In the genomic region with DNA sequence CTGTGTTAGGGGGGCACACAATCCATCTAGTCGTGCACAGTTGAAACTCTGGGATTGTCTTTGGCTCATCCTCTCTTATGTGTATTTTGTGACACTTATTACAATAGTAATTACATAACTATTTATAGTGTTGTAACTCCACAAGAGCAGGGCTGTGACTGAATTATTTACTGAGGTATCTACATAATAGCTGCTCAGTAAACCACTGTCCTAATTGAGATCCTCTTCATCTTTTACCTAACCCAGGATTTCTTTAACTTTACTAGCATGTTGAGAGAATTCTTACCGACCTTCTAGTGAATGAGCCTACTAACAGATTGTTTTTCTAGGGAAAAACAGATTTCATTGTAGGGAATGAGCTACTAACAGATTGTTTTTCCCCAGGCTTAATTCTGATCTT, we compare ENCODE assay signal across 22 cellular contexts.
"Had no signal": no experiment of that assay in that cellular context is flagged by ENCODE, and none has a peak within 500 bp of the region (broad histone marks: within the 10 kb centered on the region; RNA-seq: fewer than 3 reads in every experiment).

No MANE protein-coding gene starts in this region.

- H3K27me3 Mint-ChIP-seq: activated CD4-positive, alpha-beta T cell treated with anti-CD3 and anti-CD28 coated beads for 36 hours; activated CD8-positive, alpha-beta T cell treated with anti-CD3 and anti-CD28 coated beads for 36 hours; activated naive CD4-positive, alpha-beta T cell treated with anti-CD3 and anti-CD28 coated beads, Interleukin-2, amount 50 U/mL, for 24 hours had no signal

- H3K9me3 Mint-ChIP-seq: activated CD8-positive, alpha-beta T cell treated with anti-CD3 and anti-CD28 coated beads for 36 hours; activated naive CD4-positive, alpha-beta T cell treated with anti-CD3 and anti-CD28 coated beads, Interleukin-2, amount 50 U/mL, for 24 hours; activated T-cell treated with anti-CD3 and anti-CD28 coated beads, Interleukin-2, amount 50 U/mL, for 72 hours; activated T-helper 2 cell treated with anti-CD3 and anti-CD28 coated beads, Interferon-gamma antibody, Interleukin-2, Interleukin-4, amounts not matched to agents 10 μg/mL and 5 μg/mL and 100 μg/mL, durations not matched to agents 14 hours and 24 hours and 36 hours; T-helper 1 cell treated with Interleukin-12 subunit alpha and Interleukin-12 subunit beta and Interleukin-4 antibody, amounts not matched to agents 30 μg/mL and 1 μg/mL, for 36 hours had no signal

- H3K4me3 Mint-ChIP-seq: activated CD4-positive, alpha-beta T cell treated with anti-CD3 and anti-CD28 coated beads for 36 hours; activated CD8-positive, alpha-beta T cell treated with anti-CD3 and anti-CD28 coated beads for 36 hours; activated naive CD4-positive, alpha-beta T cell treated with anti-CD3 and anti-CD28 coated beads, Interleukin-2, amount 50 U/mL, for 24 hours; activated T-cell treated with anti-CD3 and anti-CD28 coated beads, Interleukin-2, amount 50 U/mL, for 72 hours; T-helper 1 cell treated with Interleukin-12 subunit alpha and Interleukin-12 subunit beta and Interleukin-4 antibody, amounts not matched to agents 30 μg/mL and 1 μg/mL, for 36 hours had no signal

- H3K27ac Mint-ChIP-seq: activated CD4-positive, alpha-beta T cell treated with anti-CD3 and anti-CD28 coated beads for 36 hours; activated CD8-positive, alpha-beta T cell treated with anti-CD3 and anti-CD28 coated beads for 36 hours; activated naive CD4-positive, alpha-beta T cell treated with anti-CD3 and anti-CD28 coated beads, Interleukin-2, amount 50 U/mL, for 24 hours; activated T-cell treated with anti-CD3 and anti-CD28 coated beads, Interleukin-2, amount 50 U/mL, for 72 hours; activated T-helper 2 cell treated with anti-CD3 and anti-CD28 coated beads, Interferon-gamma antibody, Interleukin-2, Interleukin-4, amounts not matched to agents 10 μg/mL and 5 μg/mL and 100 μg/mL, durations not matched to agents 14 hours and 24 hours and 36 hours; T-helper 1 cell treated with Interleukin-12 subunit alpha and Interleukin-12 subunit beta and Interleukin-4 antibody, amounts not matched to agents 30 μg/mL and 1 μg/mL, for 36 hours had no signal

- ATAC-seq: activated CD4-positive, alpha-beta T cell treated with anti-CD3 and anti-CD28 coated beads for 36 hours; activated CD8-positive, alpha-beta T cell treated with anti-CD3 and anti-CD28 coated beads for 36 hours; activated T-cell treated with anti-CD3 and anti-CD28 coated beads, Interleukin-2, amount 50 U/mL, for 72 hours; PC-3 had no signal

- DNase-seq: activated CD4-positive, alpha-beta T cell treated with anti-CD3 and anti-CD28 coated beads for 36 hours; activated CD8-positive, alpha-beta memory T cell treated with anti-CD3 and anti-CD28 coated beads, Interleukin-2, amount 50 U/mL, for 4 hours; activated CD8-positive, alpha-beta T cell treated with anti-CD3 and anti-CD28 coated beads for 36 hours; activated T-cell treated with anti-CD3 and anti-CD28 coated beads, Interleukin-2, amount 50 U/mL, for 72 hours; aorta; caudate nucleus; MG63; MV-4-11; NCI-H1092 treated with DMSO at 0.1 percent for 48 hours; NCI-H1417 treated with DMSO at 0.1 percent for 48 hours; NCI-H1694; NCI-H2029; NCI-H345; NCI-H510A; NCI-H526 treated with DMSO at 0.1 percent for 48 hours; NCI-H82; PC-3; SHP77 treated with DMSO at 0.1 percent for 48 hours; T-helper 9 cell had no signal
